1 cellular context compared by ENCODE assay signal in genomic region chr2:160425394-160425793, GRCh38.
TF ChIP-seq lines count a peak whose summit lies in the region.

No MANE protein-coding gene starts in this region.

TF ChIP-seq in IMR-90, 13 proteins besides CTCF, POLR2A, EP300 and RAD21 (continued from another document):
- TF ChIP-seq RFX5 (IDR thresholded peaks at IDR 0.05; ENCODE audit: low read depth, low read length), result no peak
- no peak for TF ChIP-seq CHD1 (IDR thresholded peaks at IDR 0.05; ENCODE audit: low read depth, low read length)
- 0 out of 2 replicates have a peak, but pooled peaks have one; percentile 33 for TF ChIP-seq NFE2L2 (IDR thresholded peaks at IDR 0.05; ENCODE audit: low read depth, low read length)
- TF ChIP-seq, protein P1, sequence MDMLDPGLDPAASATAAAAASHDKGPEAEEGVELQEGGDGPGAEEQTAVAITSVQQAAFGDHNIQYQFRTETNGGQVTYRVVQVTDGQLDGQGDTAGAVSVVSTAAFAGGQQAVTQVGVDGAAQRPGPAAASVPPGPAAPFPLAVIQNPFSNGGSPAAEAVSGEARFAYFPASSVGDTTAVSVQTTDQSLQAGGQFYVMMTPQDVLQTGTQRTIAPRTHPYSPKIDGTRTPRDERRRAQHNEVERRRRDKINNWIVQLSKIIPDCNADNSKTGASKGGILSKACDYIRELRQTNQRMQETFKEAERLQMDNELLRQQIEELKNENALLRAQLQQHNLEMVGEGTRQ (IDR thresholded peaks at IDR 0.05; ENCODE audit: low read depth, low read length), result no peak
- TF ChIP-seq SMC3 (IDR thresholded peaks at IDR 0.05; ENCODE audit: low read depth, low read length), result no peak
TF ChIP-seq in IMR-90: peak in this region for 2.
